27 cellular contexts compared by ENCODE assay signal in genomic region chr15:87394676-87395075, GRCh38.
"Had no signal": no experiment of that assay in that cellular context is flagged by ENCODE, and none has a peak within 500 bp of the region (broad histone marks: within the 10 kb centered on the region; RNA-seq: fewer than 3 reads in every experiment).

No MANE protein-coding gene starts in this region.

- H3K9ac ChIP-seq: neural progenitor cell, parathyroid adenoma had no signal

- H3K27me3 ChIP-seq: neural progenitor cell, ovary, right lobe of liver, sigmoid colon, suprapubic skin, testis, tibial artery, transverse colon, upper lobe of right lung, uterus had no signal

- H2AFZ ChIP-seq: neural progenitor cell, parathyroid adenoma had no signal

- H3K79me2 ChIP-seq: parathyroid adenoma had no signal

- H3K4me2 ChIP-seq: neural progenitor cell had no signal

- ATAC-seq: natural killer cell; psoas muscle; right cardiac atrium; right lobe of liver; stimulated activated memory B cell treated with anti-CD40 and anti-IgM and Interleukin-4, amounts not matched to agents 10 μg/mL and 1 μg/mL and 100 μg/mL, for 72 hours; stimulated activated naive CD8-positive, alpha-beta T cell treated with anti-CD3 and anti-CD28 coated beads, Interleukin-15, amount 100 ng/mL, for 72 hours; stimulated activated naive CD8-positive, alpha-beta T cell treated with anti-CD3 and anti-CD28 coated beads, Interleukin-15, Interleukin-2, amounts not matched to agents 100 U/mL and 50 U/mL, for 24 hours; upper lobe of right lung had no signal

- H3K36me3 ChIP-seq: neural progenitor cell, ovary, right lobe of liver, sigmoid colon, suprapubic skin, tibial artery, transverse colon, upper lobe of right lung, uterus had no signal

- H3K27ac ChIP-seq: neural progenitor cell, ovary, parathyroid adenoma, psoas muscle, right lobe of liver, sigmoid colon, suprapubic skin, testis, tibial artery, transverse colon, upper lobe of right lung, uterus had no signal

- H3K4me1 ChIP-seq: parathyroid adenoma, psoas muscle, right lobe of liver, sigmoid colon, suprapubic skin, testis, tibial artery, transverse colon, upper lobe of right lung, uterus had no signal

- DNase-seq: natural killer cell; occipital lobe; ovary; posterior cingulate gyrus; psoas muscle; right cardiac atrium; right lobe of liver; sigmoid colon; small intestine; stimulated activated CD4-positive, alpha-beta T cell treated with anti-CD3 and anti-CD28 coated beads, Interleukin-12 subunit alpha, Interleukin-12 subunit beta, amount 100 ng/mL, for 4 hours; stimulated activated CD4-positive, alpha-beta T cell treated with anti-CD3 and anti-CD28 coated beads, Interleukin-1b, Interleukin-23, amount 100 ng/mL, for 48 hours; stimulated activated CD4-positive, alpha-beta T cell treated with anti-CD3 and anti-CD28 coated beads, Interleukin-4, amount 100 ng/mL, for 1 hour; stimulated activated CD4-positive, alpha-beta T cell treated with anti-CD3 and anti-CD28 coated beads, Interleukin-4, amount 100 ng/mL, for 4 hours; stimulated activated CD8-positive, alpha-beta memory T cell treated with anti-CD3 and anti-CD28 coated beads, Interleukin-4, amount 100 ng/mL, for 48 hours; stimulated activated naive CD4-positive, alpha-beta T cell; stimulated activated naive CD8-positive, alpha-beta T cell treated with anti-CD3 and anti-CD28 coated beads, Interleukin-15, amount 100 ng/mL, for 72 hours; stimulated activated naive CD8-positive, alpha-beta T cell treated with anti-CD3 and anti-CD28 coated beads, Interleukin-15, Interleukin-2, amounts not matched to agents 100 U/mL and 50 U/mL, for 24 hours; substantia nigra; testis; tibial artery; transverse colon; upper lobe of right lung; uterus had no signal

- H3K4me3 ChIP-seq: neural progenitor cell, ovary, psoas muscle, right lobe of liver, sigmoid colon, suprapubic skin, testis, tibial artery, transverse colon, upper lobe of right lung, uterus had no signal

- H3K9me3 ChIP-seq: ovary, psoas muscle, right lobe of liver, sigmoid colon, suprapubic skin, testis, transverse colon, upper lobe of right lung, uterus had no signal
